ENCODE assay signal across 8 cellular contexts in the genomic region with DNA sequence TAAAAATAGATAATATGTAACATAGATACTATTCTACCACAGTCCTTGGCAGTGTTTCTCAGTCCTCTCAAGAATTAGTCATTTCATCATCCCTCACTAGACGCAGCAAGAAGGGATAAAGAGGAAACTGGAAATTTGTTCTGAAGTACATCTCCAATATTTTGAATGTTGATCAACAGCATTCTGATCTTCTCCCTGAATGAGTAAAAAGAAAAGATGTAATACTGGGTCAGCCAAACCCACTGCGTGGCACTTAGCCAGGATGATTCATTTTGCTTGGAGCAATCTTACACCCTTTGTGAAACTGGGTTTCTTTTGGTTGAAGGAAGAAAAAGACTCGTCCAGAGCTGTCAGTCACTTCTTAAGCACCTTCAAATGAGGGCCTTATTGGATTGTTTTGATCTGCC. TPM values are rescaled to one million over a fixed set of nuclear protein-coding genes. Genes with fewer than 3 reads are reported as not detected.
DNase-seq lines count a peak whose midpoint lies in the region; ATAC-seq and TF ChIP-seq lines count a peak whose summit lies in the region.

No MANE protein-coding gene starts in this region.

- peak overlapping the region in 5 of 7 donors; percentile 1 to 57 (median 45) for H3K27ac Mint-ChIP-seq in CD14-positive monocyte

- H3K9me2 ChIP-seq in OCI-LY7 (ENCODE audit: insufficient read depth, low read length), result no peaks in the 10 kb centered on the region

- H3K9ac ChIP-seq in OCI-LY3 (ENCODE audit: low read length), result no peak overlapping the region

- H2AFZ ChIP-seq in OCI-LY3 (ENCODE audit: low read depth, low read length), result no peak overlapping the region
- no peak overlapping the region for H2AFZ ChIP-seq in OCI-LY7 (ENCODE audit: low read length)

- no peaks in the 10 kb centered on the region for H3K27me3 ChIP-seq in OCI-LY3 (ENCODE audit: low read depth, low read length)
- no peaks in the 10 kb centered on the region for H3K27me3 ChIP-seq in thyroid gland

- peaks cover 22 to 24% of the 10 kb centered on the region in 2 donors for H3K36me3 Mint-ChIP-seq in CD14-positive monocyte

- H3K79me2 ChIP-seq in OCI-LY3 (ENCODE audit: low read length), result no peaks in the 10 kb centered on the region
- H3K79me2 ChIP-seq in OCI-LY7 (ENCODE audit: insufficient read depth, low read depth, low read length), result no peaks in the 10 kb centered on the region

- H4K20me1 ChIP-seq in OCI-LY3 (ENCODE audit: insufficient read depth, low read length) (no peaks in the 10 kb centered on the region), OCI-LY7 (ENCODE audit: insufficient read depth, low read length) (no peaks in the 10 kb centered on the region)

- H3K4me3 ChIP-seq in OCI-LY3 (ENCODE audit: low read length), result no peak overlapping the region
- H3K4me3 ChIP-seq in cardiac fibroblast (replicated peaks in 1 of 2; ENCODE audit: low read depth in 2 of 2, low read length in 2 of 2), result no peak overlapping the region
- H3K4me3 ChIP-seq in thyroid gland (replicated peaks in 1 of 3), result no peak overlapping the region
- no peak overlapping the region for H3K4me3 ChIP-seq in OCI-LY7 (ENCODE audit: low read depth, low read length, poor library complexity, severe bottlenecking)

- H3K9me3 ChIP-seq in OCI-LY3 (ENCODE audit: insufficient read depth, low read length) (no peaks in the 10 kb centered on the region), thyroid gland (no peaks in the 10 kb centered on the region), OCI-LY7 (ENCODE audit: low read length) (no peaks in the 10 kb centered on the region)

- no peak overlapping the region for H3K4me3 Mint-ChIP-seq in CD14-positive monocyte

- DNase-seq in CD14-positive monocyte (ENCODE audit: low spot score) (peak; percentile 65), cardiac fibroblast (ENCODE audit: low read depth in 2 of 2) (peak; percentile 90 to 95), middle frontal gyrus (ENCODE audit: extremely low spot score, low spot score) (peak; percentile 42), thyroid gland (peak; percentile 47 to 53), SKM-1 treated with dmso at 0.1 percent for 144 hours (lab: John Stamatoyannopoulos, UW; ENCODE audit: unreplicated experiment) (no peak), OCI-LY7 (ENCODE audit: low spot score) (no peak)

- H3K4me1 ChIP-seq in OCI-LY3 (ENCODE audit: low read length) (peaks cover 30% of the 10 kb centered on the region), thyroid gland (peaks cover 8 to 22% of the 10 kb centered on the region in 2 donors), OCI-LY7 (ENCODE audit: insufficient read depth, low read length, poor library complexity, severe bottlenecking) (no peaks in the 10 kb centered on the region)

- intact Hi-C loops in CD14-positive monocyte (cut with micrococcal nuclease) (no loop called here), thyroid gland (cut with DNase I) (no loop called here), OCI-LY7 (cut with micrococcal nuclease; ENCODE audit: unreplicated experiment) (no loop called here)

- 0 out of 2 replicates have a peak overlapping the region, but pooled peaks have one; percentile 28 for H3K4me2 ChIP-seq in OCI-LY3 (ENCODE audit: low read length)
- no peak overlapping the region for H3K4me2 ChIP-seq in OCI-LY7 (ENCODE audit: low read length)

- no peaks in the 10 kb centered on the region for H3K9me3 Mint-ChIP-seq in CD14-positive monocyte

- H3K27ac ChIP-seq in OCI-LY3 (ENCODE audit: low read length), result no peak overlapping the region
- H3K27ac ChIP-seq in thyroid gland, result peak overlapping the region in 1 of 3 donors; percentile 40
- H3K27ac ChIP-seq in OCI-LY7 (ENCODE audit: low read depth, low read length, poor library complexity, severe bottlenecking), result no peak overlapping the region

- no peak for TF ChIP-seq CTCF in CD14-positive monocyte (IDR thresholded peaks at IDR 0.05)
- no peak for TF ChIP-seq CTCF in OCI-LY3 (IDR thresholded peaks at IDR 0.05; ENCODE audit: low read depth, low read length)
- TF ChIP-seq CTCF in cardiac fibroblast (IDR thresholded peaks at IDR 0.05; ENCODE audit: low read depth, low read length), result no peak
- TF ChIP-seq CTCF in thyroid gland (IDR thresholded peaks at IDR 0.05), result no peak
- no peak for TF ChIP-seq CTCF in OCI-LY7 (conservative IDR thresholded peaks at IDR 0.05; ENCODE audit: low read length)

- 42 to 60% methylated on average over 3 of the region's 3 CpGs for WGBS in thyroid gland, 2 donors

- POLR2A ChIA-PET in OCI-LY7 (lab: Charles Lee), result no interaction called here

- H3K36me3 ChIP-seq in OCI-LY3 (replicated peaks; ENCODE audit: low read depth, low read length), result peaks cover 8% of the 10 kb centered on the region
- H3K36me3 ChIP-seq in thyroid gland, result no peaks in the 10 kb centered on the region
- H3K36me3 ChIP-seq in OCI-LY7 (ENCODE audit: insufficient read depth, low read length), result peaks cover 9% of the 10 kb centered on the region; the same call in 1 of the 2 replicates

- no peaks in the 10 kb centered on the region for H3K27me3 Mint-ChIP-seq in CD14-positive monocyte (ENCODE audit: low read depth in 3 of 3)

- ATAC-seq in GM21737 (IDR thresholded peaks at IDR 0.05; ENCODE audit: unreplicated experiment), result peak; percentile 55

- TF ChIP-seq POLR2A in thyroid gland (IDR thresholded peaks at IDR 0.05), result no peak

- H3K4me1 Mint-ChIP-seq in CD14-positive monocyte, result peaks cover 17% of the 10 kb centered on the region

- CTCF ChIA-PET in OCI-LY7 (lab: Charles Lee; ENCODE audit: unreplicated experiment), result no interaction called here

- BruUV-seq in OCI-LY7 (replicated peaks; lab: Mats Ljungman, UMichigan), result no TSS peak

RNA-seq across cellular contexts. Expression of a gene that starts 54.1 kb away (rescaled TPM):
- 1 to 10 TPM; 6.0 to 7.2 TPM for polyA plus RNA-seq in CD14-positive monocyte
- total RNA-seq in thyroid gland, result 10 to 100 TPM; 18.6 to 33.9 (median 25.8) TPM
- 25.1 and 31.1 TPM in 2 replicates for total RNA-seq in OCI-LY7 (2014; rRNA removed; shearing (Covaris generic))
- total RNA-seq in OCI-LY7 (2022), result 35.3 and 39.6 TPM in 2 replicates

RNA-seq across cellular contexts. Expression of a gene that starts 54.2 kb away (rescaled TPM):
- polyA plus RNA-seq in CD14-positive monocyte, result not detected
- total RNA-seq in thyroid gland (10 to 100 TPM in 1 of 4 donors, 1 to 10 TPM in 3; 6.2 to 12.1 (median 8.2) TPM), OCI-LY7 (2022) (1.2 and 2.5 TPM in 2 replicates)
- total RNA-seq in OCI-LY7 (2014; rRNA removed; shearing (Covaris generic)), result 0.19 and 2.4 TPM in 2 replicates

Comparison
In these comparisons a context has a peak if more than half of its experiments do, and no peak if none do; other contexts are left out.
1. DNase-seq: peak in CD14-positive monocyte (single experiment), cardiac fibroblast (2 of 2), middle frontal gyrus (single experiment) and thyroid gland (2 of 2); none in SKM-1 treated with dmso at 0.1 percent for 144 hours (single experiment) and OCI-LY7 (single experiment).